ENCODE assay signal across 9 cellular contexts in the genomic region with DNA sequence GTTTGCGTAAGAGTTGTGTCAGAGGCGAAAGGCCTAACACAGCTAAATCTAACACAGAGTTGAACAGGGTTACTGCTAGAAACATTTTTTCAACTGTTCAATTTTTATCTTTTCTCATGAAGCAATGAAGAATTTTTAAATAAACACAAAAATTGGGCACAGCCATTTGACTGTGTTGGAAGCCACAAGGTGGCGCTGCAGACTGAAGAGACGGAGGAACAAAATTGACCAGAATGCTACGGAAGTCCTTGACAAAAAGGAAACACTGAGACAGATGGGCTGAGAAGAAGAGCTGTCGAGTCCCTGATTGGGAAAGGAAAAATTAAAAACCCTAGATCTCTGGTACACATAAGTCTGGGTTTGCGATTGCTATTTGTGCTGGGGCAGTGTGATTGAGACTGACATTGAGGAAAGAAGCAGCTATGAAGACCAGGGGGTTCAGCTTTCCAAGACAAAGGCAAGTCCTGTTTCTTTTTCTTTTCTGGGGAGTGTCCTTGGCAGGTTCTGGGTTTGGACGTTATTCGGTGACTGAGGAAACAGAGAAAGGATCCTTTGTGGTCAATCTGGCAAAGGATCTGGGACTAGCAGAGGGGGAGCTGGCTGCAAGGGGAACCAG. TPM values are rescaled to one million over a fixed set of nuclear protein-coding genes. Genes with fewer than 3 reads are reported as not detected.
A peak's percentile ranks its signal among the peaks of the same experiment; 100 is the strongest.
DNase-seq lines count a peak whose midpoint lies in the region; ATAC-seq and TF ChIP-seq lines count a peak whose summit lies in the region.
"Had no signal": no experiment of that assay in that cellular context is flagged by ENCODE, and none has a peak within 500 bp of the region (broad histone marks: within the 10 kb centered on the region; RNA-seq: fewer than 3 reads in every experiment).

TSS of gene PCDHB9 (plus strand) at position 265 of the 616 bp plus-strand sequence. CDS start at position 423, 158 bp downstream.

- peak within 1 kb of the TSS; percentile 80 for H2AFZ ChIP-seq in SU-DHL-6 (ENCODE audit: low read depth, low read length, severe bottlenecking)

- no peaks in the 10 kb centered on the region for H3K4me1 ChIP-seq in tibial artery

- peaks cover 0 to 4% (median 3%) of the 10 kb centered on the region in 3 donors for H3K4me1 Mint-ChIP-seq in IgD-negative memory B cell

- intact Hi-C loops in tibial artery (cut with DNase I; ENCODE audit: low total_unique reads) = no loop called here

- peak within 1 kb of the TSS; percentile 30 to 75 (median 52) for H3K4me3 Mint-ChIP-seq in IgD-negative memory B cell

- ATAC-seq in stimulated activated naive CD8-positive, alpha-beta T cell treated with anti-CD3 and anti-CD28 coated beads, Interleukin-15, Interleukin-2, amounts not matched to agents 100 U/mL and 50 U/mL, for 24 hours = no peak

- H3K79me2 ChIP-seq in SU-DHL-6 (ENCODE audit: insufficient read depth, low read length) = no peaks in the 10 kb centered on the region

- H3K9me3 Mint-ChIP-seq in IgD-negative memory B cell = peaks cover 19 to 26% (median 19%) of the 10 kb centered on the region in 3 donors

- peak; percentile 98 for TF ChIP-seq CTCF in SU-DHL-6 (IDR thresholded peaks at IDR 0.05; ENCODE audit: insufficient read depth, low read length, poor library complexity, severe bottlenecking)
- TF ChIP-seq CTCF in fibroblast of the aortic adventitia (IDR thresholded peaks at IDR 0.05; ENCODE audit: insufficient read depth, low read length) = peak; percentile 21
- no peak for TF ChIP-seq CTCF in tibial artery (IDR thresholded peaks at IDR 0.05)

- H3K9ac ChIP-seq in SU-DHL-6 (ENCODE audit: low read length) = peak within 1 kb of the TSS; percentile 33; the same call in 1 of the 2 replicates

- H3K9me3 ChIP-seq in SU-DHL-6 (ENCODE audit: insufficient read depth, low read length) (no peaks in the 10 kb centered on the region), tibial artery (peaks cover 7 to 92% (median 66%) of the 10 kb centered on the region in 3 donors)

- no peaks in the 10 kb centered on the region for H3K36me3 Mint-ChIP-seq in IgD-negative memory B cell

- H3K36me3 ChIP-seq in SU-DHL-6 (ENCODE audit: low read length) (no peaks in the 10 kb centered on the region), tibial artery (peaks cover 0 to 22% (median 14%) of the 10 kb centered on the region in 3 donors)

- DNase-seq in DMS 273 treated with DMSO at 0.1 percent for 48 hours (lab: John Stamatoyannopoulos, UW) (peak; percentile 69), fibroblast of the aortic adventitia (ENCODE audit: low read depth) (no peak), putamen (ENCODE audit: low spot score) (no peak), NCI-H510A treated with DMSO at 0.1 percent for 48 hours (lab: John Stamatoyannopoulos, UW) (no peak), tibial artery (no peak)
- DNase-seq in stimulated activated naive CD8-positive, alpha-beta T cell treated with anti-CD3 and anti-CD28 coated beads, Interleukin-15, Interleukin-2, amounts not matched to agents 100 U/mL and 50 U/mL, for 24 hours = peak; percentile 37

- peak within 1 kb of the TSS; percentile 58 for H3K4me2 ChIP-seq in SU-DHL-6 (ENCODE audit: low read depth, low read length, poor library complexity, severe bottlenecking)

- H3K4me3 ChIP-seq in SU-DHL-6 (ENCODE audit: insufficient read depth, low read length, poor library complexity, severe bottlenecking) (no peak within 1 kb of the TSS), fibroblast of the aortic adventitia (ENCODE audit: low read depth, low read length) (no peak within 1 kb of the TSS), tibial artery (no peak within 1 kb of the TSS)

- H4K20me1 ChIP-seq in SU-DHL-6 (ENCODE audit: low read depth, low read length) = no peaks in the 10 kb centered on the region

- peaks cover 25% of the 10 kb centered on the region for H3K27me3 Mint-ChIP-seq in IgD-negative memory B cell

- H3K27ac Mint-ChIP-seq in IgD-negative memory B cell = no peak within 1 kb of the TSS

- H3F3A ChIP-seq in SU-DHL-6 (ENCODE audit: insufficient read depth) = no peaks in the 10 kb centered on the region

- no peak within 1 kb of the TSS for H3K27ac ChIP-seq in SU-DHL-6 (ENCODE audit: low read depth, low read length)
- H3K27ac ChIP-seq in tibial artery = no peak within 1 kb of the TSS

- no peaks in the 10 kb centered on the region for H3K9me2 ChIP-seq in SU-DHL-6 (replicated peaks; ENCODE audit: insufficient read depth, low read length)

- H3K27me3 ChIP-seq in SU-DHL-6 (ENCODE audit: low read length) (no peaks in the 10 kb centered on the region), tibial artery (no peaks in the 10 kb centered on the region)

RNA-seq across cellular contexts. Expression of gene PCDHB9, which starts in this region (rescaled TPM):
- 0.31 TPM for polyA plus RNA-seq in IgD-negative memory B cell
- total RNA-seq in fibroblast of the aortic adventitia (ENCODE audit: low replicate concordance) = 0.41 and 1.2 TPM in 2 replicates
- total RNA-seq: activated CD8-positive, alpha-beta memory T cell treated with anti-CD3 and anti-CD28 coated beads for 36 hours had no signal

Comparison
In these comparisons a context has a peak if more than half of its experiments do, and no peak if none do; other contexts are left out.
1. DNase-seq: peak in DMS 273 treated with DMSO at 0.1 percent for 48 hours (single experiment) and stimulated activated naive CD8-positive, alpha-beta T cell treated with anti-CD3 and anti-CD28 coated beads, Interleukin-15, Interleukin-2, amounts not matched to agents 100 U/mL and 50 U/mL, for 24 hours (single experiment); none in fibroblast of the aortic adventitia (single experiment), putamen (single experiment), NCI-H510A treated with DMSO at 0.1 percent for 48 hours (single experiment) and tibial artery (0 of 2).
2. CTCF ChIP-seq: peak in SU-DHL-6 (single experiment) and fibroblast of the aortic adventitia (single experiment); none in tibial artery (0 of 2).